8 cellular contexts compared by ENCODE assay signal in the genomic region with DNA sequence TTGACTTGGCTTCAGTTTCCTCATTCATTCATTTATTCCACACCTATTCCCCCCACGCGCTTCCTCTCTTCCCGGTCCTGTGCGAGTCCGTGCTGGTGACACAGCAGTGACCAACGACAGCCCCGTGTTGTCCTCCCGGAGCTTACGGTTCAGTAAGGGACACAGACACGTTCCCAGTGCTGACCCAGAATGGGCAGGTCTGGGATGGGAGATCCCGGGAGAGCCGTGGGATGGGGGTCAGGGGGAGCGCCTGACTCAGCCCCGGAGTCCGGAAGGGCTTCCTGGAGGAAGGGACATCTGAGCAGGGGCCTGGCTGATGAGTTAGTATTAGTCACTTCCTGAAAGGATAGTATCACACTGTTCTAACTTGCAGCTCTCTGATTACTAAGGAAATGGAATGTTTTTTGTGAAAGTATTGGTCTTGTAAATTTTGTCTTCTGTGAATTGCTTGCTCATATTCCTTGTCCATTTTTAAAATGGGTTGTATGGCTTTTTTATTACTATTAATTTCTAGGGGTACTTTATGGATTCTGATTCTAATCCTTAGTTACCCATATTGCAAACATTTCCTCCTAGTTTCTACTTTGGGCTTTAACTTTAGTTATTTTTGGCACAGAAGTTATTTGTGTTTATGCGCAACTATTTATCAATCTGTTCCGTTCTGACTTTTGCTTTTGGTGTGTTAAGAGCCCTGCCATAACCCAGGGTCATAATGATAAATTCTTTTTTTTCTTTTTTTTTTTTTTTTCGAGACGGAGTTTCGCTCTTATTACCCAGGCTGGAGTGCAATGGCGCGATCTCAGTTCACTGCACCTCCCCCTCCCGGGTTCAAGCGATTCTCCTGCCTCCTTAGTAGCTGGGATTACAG. TPM values are rescaled to one million over a fixed set of nuclear protein-coding genes. Genes with fewer than 3 reads are reported as not detected.
DNase-seq lines count a peak whose midpoint lies in the region; ATAC-seq and TF ChIP-seq lines count a peak whose summit lies in the region.

No MANE protein-coding gene starts in this region.

- H3K9me3 Mint-ChIP-seq in activated CD4-positive, alpha-beta T cell treated with anti-CD3 and anti-CD28 coated beads for 36 hours (ENCODE audit: low read depth) = no peaks in the 10 kb centered on the region
- no peaks in the 10 kb centered on the region for H3K9me3 Mint-ChIP-seq in memory B cell

- H3K4me1 ChIP-seq in effector memory CD4-positive, alpha-beta T cell (ENCODE audit: control insufficient read depth, insufficient read depth, low read length, poor library complexity, severe bottlenecking) = peaks cover 29% of the 10 kb centered on the region

- CTCF ChIA-PET in activated CD4-positive, alpha-beta T cell treated with anti-CD3 and anti-CD28 coated beads for 36 hours (lab: Charles Lee) = interaction anchor here (0.6 to 2.0 kb wide), 5 partner anchors 11 to 61 kb away, joined by 3 to 10 read pairs (median 4); no protein-coding TSS in a partner anchor

- peak overlapping the region; percentile 95 for H3K27ac Mint-ChIP-seq in activated CD4-positive, alpha-beta T cell treated with anti-CD3 and anti-CD28 coated beads for 36 hours
- H3K27ac Mint-ChIP-seq in memory B cell = peak overlapping the region; percentile 88

- H3K4me3 ChIP-seq in effector memory CD4-positive, alpha-beta T cell (ENCODE audit: insufficient read depth, low read depth, low read length, poor library complexity, severe bottlenecking) = peak overlapping the region; percentile 57

- H3K36me3 Mint-ChIP-seq in activated CD4-positive, alpha-beta T cell treated with anti-CD3 and anti-CD28 coated beads for 36 hours (ENCODE audit: low read depth) = peaks cover 17% of the 10 kb centered on the region
- peaks cover 11% of the 10 kb centered on the region for H3K36me3 Mint-ChIP-seq in memory B cell

- H3K27me3 ChIP-seq in effector memory CD4-positive, alpha-beta T cell (replicated peaks; ENCODE audit: control insufficient read depth, insufficient read depth, low read length, poor library complexity, severe bottlenecking) = peaks cover 8% of the 10 kb centered on the region

- TF ChIP-seq CTCF in GM10266 (IDR thresholded peaks at IDR 0.05; ENCODE audit: control insufficient read depth, insufficient read depth, low read depth, missing control alignments) = no peak

- intact Hi-C loops in activated CD4-positive, alpha-beta T cell treated with anti-CD3 and anti-CD28 coated beads for 36 hours (cut with DNase I, micrococcal nuclease) = loop anchor here (1.0 to 5.0 kb wide), 3 partner anchors 45 to 268 kb away; partner anchors contain the start of genes QPCTL (in 1 of the 2) and SNRPD2 (in 1 of the 2)

- POLR2A ChIA-PET in activated CD4-positive, alpha-beta T cell treated with anti-CD3 and anti-CD28 coated beads for 36 hours (lab: Charles Lee) = interaction anchor here (0.5 to 1.3 kb wide), 4 partner anchors 17 to 1364 kb away, joined by 3 to 9 read pairs (median 3); partner anchors contain the start of gene FOSB

- peak overlapping the region; percentile 64 for H3K27ac ChIP-seq in effector memory CD4-positive, alpha-beta T cell (ENCODE audit: insufficient read depth, low read length, poor library complexity, severe bottlenecking)
- H3K27ac ChIP-seq in substantia nigra (ENCODE audit: low read depth, low read length, poor library complexity, severe bottlenecking) = peak overlapping the region; percentile 92

- peaks cover 2% of the 10 kb centered on the region for H3K27me3 Mint-ChIP-seq in activated CD4-positive, alpha-beta T cell treated with anti-CD3 and anti-CD28 coated beads for 36 hours
- H3K27me3 Mint-ChIP-seq in memory B cell = peaks cover 2% of the 10 kb centered on the region

- H3K36me3 ChIP-seq in effector memory CD4-positive, alpha-beta T cell (ENCODE audit: control insufficient read depth, insufficient read depth, low read length) = peaks cover 4% of the 10 kb centered on the region

- H3K4me1 Mint-ChIP-seq in activated CD4-positive, alpha-beta T cell treated with anti-CD3 and anti-CD28 coated beads for 36 hours = peaks cover 52% of the 10 kb centered on the region
- peaks cover 42% of the 10 kb centered on the region for H3K4me1 Mint-ChIP-seq in memory B cell

- ATAC-seq in activated CD4-positive, alpha-beta T cell treated with anti-CD3 and anti-CD28 coated beads for 36 hours = peak; percentile 67
- no peak for ATAC-seq in memory B cell (ENCODE audit: low read depth)

- TF ChIP-seq EP300 in Ishikawa (IDR thresholded peaks at IDR 0.05; ENCODE audit: borderline replicate concordance) = peak; percentile 59; the same call in 1 of the 2 replicates

- peak overlapping the region; percentile 92 for H3K4me3 Mint-ChIP-seq in activated CD4-positive, alpha-beta T cell treated with anti-CD3 and anti-CD28 coated beads for 36 hours
- peak overlapping the region; percentile 96 for H3K4me3 Mint-ChIP-seq in memory B cell

- peak; percentile 68 for DNase-seq in activated CD4-positive, alpha-beta T cell treated with anti-CD3 and anti-CD28 coated beads for 36 hours
- no peak for DNase-seq in activated CD4-positive, alpha-beta T cell treated with anti-CD3 and anti-CD28 coated beads, Interleukin-2, amount 50 U/mL, for 4 hours
- peak; percentile 69 for DNase-seq in T1000 (lab: John Stamatoyannopoulos, UW)
- DNase-seq in effector memory CD4-positive, alpha-beta T cell = peak in 1 of 3 donors; percentile 23
- no peak for DNase-seq in memory B cell (ENCODE audit: low spot score in 2 of 2)
- peak in 23 of 49 donors; percentile 16 to 73 (median 42) for DNase-seq in substantia nigra (lab: John Stamatoyannopoulos, UW)
- DNase-seq in GM10266 (ENCODE audit: extremely low spot score) = no peak

- no peaks in the 10 kb centered on the region for H3K9me3 ChIP-seq in effector memory CD4-positive, alpha-beta T cell (ENCODE audit: control insufficient read depth, low read length)

- no peak for TF ChIP-seq RAD21 in Ishikawa (IDR thresholded peaks at IDR 0.05; ENCODE audit: low read depth)

TF ChIP-seq in Ishikawa, 13 proteins besides CTCF, POLR2A, EP300 and RAD21:
- TF ChIP-seq TEAD4 (IDR thresholded peaks at IDR 0.05) = no peak
- no peak for TF ChIP-seq MAX (IDR thresholded peaks at IDR 0.05)
- no peak for TF ChIP-seq CREB1 (IDR thresholded peaks at IDR 0.05; ENCODE audit: low read depth)
- no peak for TF ChIP-seq TAF1 (IDR thresholded peaks at IDR 0.05; ENCODE audit: low read depth)
- no peak for TF ChIP-seq YY1 (IDR thresholded peaks at IDR 0.05; ENCODE audit: low read depth)
- TF ChIP-seq TCF12 (IDR thresholded peaks at IDR 0.05; ENCODE audit: low read depth) = no peak; the same call in 1 of the 2 replicates
- no peak for TF ChIP-seq FOXM1 (IDR thresholded peaks at IDR 0.05; ENCODE audit: borderline replicate concordance, low read depth)
- TF ChIP-seq ZBTB7A (IDR thresholded peaks at IDR 0.05; ENCODE audit: low read depth) = no peak
- no peak for TF ChIP-seq EGR1 (IDR thresholded peaks at IDR 0.05)
- TF ChIP-seq, protein P1, sequence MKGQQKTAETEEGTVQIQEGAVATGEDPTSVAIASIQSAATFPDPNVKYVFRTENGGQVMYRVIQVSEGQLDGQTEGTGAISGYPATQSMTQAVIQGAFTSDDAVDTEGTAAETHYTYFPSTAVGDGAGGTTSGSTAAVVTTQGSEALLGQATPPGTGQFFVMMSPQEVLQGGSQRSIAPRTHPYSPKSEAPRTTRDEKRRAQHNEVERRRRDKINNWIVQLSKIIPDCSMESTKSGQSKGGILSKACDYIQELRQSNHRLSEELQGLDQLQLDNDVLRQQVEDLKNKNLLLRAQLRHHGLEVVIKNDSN (IDR thresholded peaks at IDR 0.05) = no peak
- TF ChIP-seq CEBPB (IDR thresholded peaks at IDR 0.05) = no peak
- no peak for TF ChIP-seq NFIC (IDR thresholded peaks at IDR 0.05)

RNA-seq across cellular contexts. Expression of gene ERCC1, which starts 0.7 kb away (rescaled TPM):
- 10 to 100 TPM; 58.1 to 71.8 TPM for total RNA-seq in activated CD4-positive, alpha-beta T cell treated with anti-CD3 and anti-CD28 coated beads for 36 hours

RNA-seq across cellular contexts. Expression of gene POLR1G, which starts 18.0 kb away (rescaled TPM):
- 10 to 100 TPM; 15.8 to 18.4 TPM for total RNA-seq in activated CD4-positive, alpha-beta T cell treated with anti-CD3 and anti-CD28 coated beads for 36 hours

RNA-seq across cellular contexts. Expression of gene PPP1R13L, which starts 19.6 kb away (rescaled TPM):
- total RNA-seq in activated CD4-positive, alpha-beta T cell treated with anti-CD3 and anti-CD28 coated beads for 36 hours = 10 to 100 TPM; 15.2 to 17.8 TPM

RNA-seq across cellular contexts. Expression of gene FOSB, which starts 43.4 kb away (rescaled TPM):
- 1 to 10 TPM; 7.3 to 7.7 TPM for total RNA-seq in activated CD4-positive, alpha-beta T cell treated with anti-CD3 and anti-CD28 coated beads for 36 hours

RNA-seq across cellular contexts. Expression of gene ERCC2, which starts 54.1 kb away (rescaled TPM):
- total RNA-seq in activated CD4-positive, alpha-beta T cell treated with anti-CD3 and anti-CD28 coated beads for 36 hours = 10 to 100 TPM; 27.5 to 30.4 TPM

Comparison
In these comparisons a context has a peak if more than half of its experiments do, and no peak if none do; other contexts are left out.
1. DNase-seq: peak in activated CD4-positive, alpha-beta T cell treated with anti-CD3 and anti-CD28 coated beads for 36 hours (single experiment) and T1000 (single experiment); none in activated CD4-positive, alpha-beta T cell treated with anti-CD3 and anti-CD28 coated beads, Interleukin-2, amount 50 U/mL, for 4 hours (0 of 2), memory B cell (0 of 2) and GM10266 (single experiment).